17 cellular contexts compared by ENCODE assay signal in the genomic region with DNA sequence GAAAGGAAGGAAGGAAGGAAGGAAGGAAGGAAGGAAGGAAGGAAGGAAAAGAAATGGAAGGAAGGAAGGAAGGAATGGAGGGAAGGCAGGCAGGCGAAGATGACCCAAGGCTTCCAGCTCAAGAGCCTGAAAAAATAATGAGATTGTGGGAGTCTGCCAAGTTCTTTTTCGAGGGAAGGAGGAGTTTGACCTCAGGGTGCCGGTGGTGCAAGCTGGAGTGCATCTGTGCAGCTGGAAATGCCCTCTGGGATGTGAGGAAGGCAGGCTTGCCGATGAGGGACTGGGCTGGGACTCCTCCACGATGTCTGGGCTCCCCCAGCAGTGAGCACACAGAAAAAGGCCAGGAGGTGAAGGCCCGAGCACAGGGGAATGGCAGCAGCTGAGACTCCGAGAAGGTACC.
DNase-seq lines count a peak whose midpoint lies in the region; TF ChIP-seq lines count a peak whose summit lies in the region.
"Had no signal": no experiment of that assay in that cellular context is flagged by ENCODE, and none has a peak within 500 bp of the region (broad histone marks: within the 10 kb centered on the region; RNA-seq: fewer than 3 reads in every experiment).

No MANE protein-coding gene starts in this region.

- H3K27ac Mint-ChIP-seq in endodermal cell, result no peak overlapping the region
- H3K27ac Mint-ChIP-seq: CD4-positive, CD25-positive, alpha-beta regulatory T cell; dendritic cell treated with granulocyte-macrophage colony-stimulating factor and Interleukin-4, amounts not matched to agents 40 ng/mL and 50 ng/mL, for 4 days had no signal

- no peaks in the 10 kb centered on the region for H3K27me3 ChIP-seq in esophagus muscularis mucosa
- H3K27me3 ChIP-seq in testis, result no peaks in the 10 kb centered on the region
- H3K27me3 ChIP-seq in endodermal cell (ENCODE audit: control insufficient read depth, insufficient read depth, low read length, poor library complexity, severe bottlenecking), result no peaks in the 10 kb centered on the region
- H3K27me3 ChIP-seq: SJCRH30 had no signal

- H3K4me1 ChIP-seq in esophagus muscularis mucosa, result peaks cover 5 to 26% (median 12%) of the 10 kb centered on the region in 4 donors
- peaks cover 34% of the 10 kb centered on the region for H3K4me1 ChIP-seq in testis
- peaks cover 3% of the 10 kb centered on the region for H3K4me1 ChIP-seq in endodermal cell (ENCODE audit: control insufficient read depth, insufficient read depth, low read length)

- no peak for TF ChIP-seq EP300 in esophagus muscularis mucosa (IDR thresholded peaks at IDR 0.05)

- TF ChIP-seq CTCF in esophagus muscularis mucosa (IDR thresholded peaks at IDR 0.05), result no peak
- TF ChIP-seq CTCF in testis (IDR thresholded peaks at IDR 0.05), result no peak
- no peak for TF ChIP-seq CTCF in endodermal cell (conservative IDR thresholded peaks at IDR 0.05)

- H3K4me3 Mint-ChIP-seq in endodermal cell, result no peak overlapping the region
- H3K4me3 Mint-ChIP-seq: CD4-positive, CD25-positive, alpha-beta regulatory T cell; dendritic cell treated with granulocyte-macrophage colony-stimulating factor and Interleukin-4, amounts not matched to agents 40 ng/mL and 50 ng/mL, for 4 days had no signal

- H3K9me3 Mint-ChIP-seq in endodermal cell, result no peaks in the 10 kb centered on the region
- H3K9me3 Mint-ChIP-seq: dendritic cell treated with granulocyte-macrophage colony-stimulating factor and Interleukin-4, amounts not matched to agents 40 ng/mL and 50 ng/mL, for 4 days had no signal

- no peaks in the 10 kb centered on the region for H3K36me3 Mint-ChIP-seq in endodermal cell (ENCODE audit: low read depth)
- H3K36me3 Mint-ChIP-seq: CD4-positive, CD25-positive, alpha-beta regulatory T cell had no signal

- H3K36me3 ChIP-seq in esophagus muscularis mucosa (no peaks in the 10 kb centered on the region), testis (ENCODE audit: low read depth, missing control alignments) (no peaks in the 10 kb centered on the region), endodermal cell (ENCODE audit: control insufficient read depth, insufficient read depth, low read length) (no peaks in the 10 kb centered on the region)
- H3K36me3 ChIP-seq: SJCRH30 had no signal

- H3K27me3 Mint-ChIP-seq in endodermal cell (ENCODE audit: insufficient read depth), result peaks cover 15% of the 10 kb centered on the region

- intact Hi-C loops in esophagus muscularis mucosa (cut with DNase I) (no loop called here), testis (cut with DNase I; ENCODE audit: low total_unique reads) (no loop called here)

- H3K4me1 Mint-ChIP-seq in endodermal cell, result peaks cover 33% of the 10 kb centered on the region

- no peak for TF ChIP-seq POLR2A in esophagus muscularis mucosa (IDR thresholded peaks at IDR 0.05; ENCODE audit: low read depth)
- TF ChIP-seq POLR2A in testis (IDR thresholded peaks at IDR 0.05), result no peak

- H3K9ac ChIP-seq in endodermal cell (ENCODE audit: extremely low read depth, low read length, poor library complexity, severe bottlenecking), result no peak overlapping the region

- peak; percentile 1 for DNase-seq in NCI-H2171 treated with DMSO at 0.1 percent for 48 hours (lab: John Stamatoyannopoulos, UW)
- no peak for DNase-seq in NCI-H2171 (lab: John Stamatoyannopoulos, UW)
- peak; percentile 91 for DNase-seq in esophagus muscularis mucosa (ENCODE audit: extremely low spot score)
- peak; percentile 57 for DNase-seq in left kidney (ENCODE audit: low read depth, low spot score)
- peak; percentile 74 for DNase-seq in testis
- DNase-seq in endodermal cell, result no peak
- no peak for DNase-seq in D341Med (ENCODE audit: low spot score)
- DNase-seq in iPS-NIHi11 (ENCODE audit: low spot score), result no peak
- DNase-seq: activated CD4-positive, alpha-beta T cell treated with anti-CD3 and anti-CD28 coated beads, Interleukin-2, amount 50 U/mL, for 48 hours; amniotic stem cell; CD4-positive, CD25-positive, alpha-beta regulatory T cell; foreskin melanocyte; NK-92 treated with Interleukin-12 subunit alpha and Interleukin-12 subunit beta, amount 100 ng/mL, for 24 hours; stimulated activated CD4-positive, alpha-beta T cell treated with anti-CD3 and anti-CD28 coated beads, Interleukin-4, amount 100 ng/mL, for 1 hour had no signal

- 46% methylated on average over 7 of the region's 7 CpGs for WGBS in esophagus muscularis mucosa
- 40 to 43% methylated on average over 7 of the region's 7 CpGs for WGBS in testis, 2 donors
- WGBS in endodermal cell (ENCODE audit: insufficient coverage in 1 of 2, insufficient read length in 1 of 2), 2 experiments, result 87 to 95% methylated on average over 6 to 7 of the region's 7 CpGs

- H3K9me3 ChIP-seq in esophagus muscularis mucosa (no peaks in the 10 kb centered on the region), testis (no peaks in the 10 kb centered on the region), endodermal cell (ENCODE audit: control insufficient read depth, low read length) (no peaks in the 10 kb centered on the region)

- H3K4me3 ChIP-seq in esophagus muscularis mucosa (no peak overlapping the region), testis (no peak overlapping the region), endodermal cell (ENCODE audit: low read length) (no peak overlapping the region)
- H3K4me3 ChIP-seq: SJCRH30 had no signal

- H3K27ac ChIP-seq in esophagus muscularis mucosa (replicated peaks in 1 of 4), result peak overlapping the region in 1 of 4 donors; percentile 13
- peak overlapping the region in 1 of 2 donors; percentile 48 for H3K27ac ChIP-seq in testis
- H3K27ac ChIP-seq in endodermal cell (ENCODE audit: low read depth, low read length), result no peak overlapping the region
- H3K27ac ChIP-seq: 22Rv1, SJCRH30 had no signal

Comparison
In these comparisons a context has a peak if more than half of its experiments do, and no peak if none do; other contexts are left out.
1. DNase-seq: peak in NCI-H2171 treated with DMSO at 0.1 percent for 48 hours (single experiment), esophagus muscularis mucosa (single experiment), left kidney (single experiment) and testis (single experiment); none in NCI-H2171 (single experiment), endodermal cell (single experiment), D341Med (single experiment) and iPS-NIHi11 (single experiment).